ENCODE assay signal across 8 cellular contexts in the genomic region with DNA sequence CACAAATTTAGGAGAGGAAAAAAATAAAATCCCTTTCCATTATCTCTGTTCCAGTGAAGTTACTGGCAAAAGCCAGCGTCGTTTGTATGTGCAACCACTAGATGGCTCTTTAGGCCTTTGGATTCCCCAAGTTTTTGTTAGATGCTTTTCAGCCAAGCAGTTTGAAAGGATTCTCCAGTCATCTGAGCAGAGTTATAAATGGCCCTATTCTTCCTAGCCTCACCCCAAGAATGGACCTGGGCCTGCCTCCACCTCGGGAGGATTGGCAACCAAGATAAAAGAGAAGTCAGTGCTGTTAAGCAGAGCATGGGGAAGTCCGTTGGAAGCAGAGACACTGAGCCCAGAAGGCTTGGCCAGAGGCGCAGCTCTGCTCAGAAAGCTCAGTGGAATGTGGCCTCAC. TPM values are rescaled to one million over a fixed set of nuclear protein-coding genes. Genes with fewer than 3 reads are reported as not detected.
DNase-seq lines count a peak whose midpoint lies in the region; ATAC-seq and TF ChIP-seq lines count a peak whose summit lies in the region.

No MANE protein-coding gene starts in this region.

- H3K36me3 ChIP-seq in Peyer's patch: no peaks in the 10 kb centered on the region

- peak; percentile 58 for TF ChIP-seq CTCF in GM13976 (IDR thresholded peaks at IDR 0.05; ENCODE audit: borderline replicate concordance, control extremely low read depth, extremely low read depth, insufficient read depth, missing control alignments)
- TF ChIP-seq CTCF in Peyer's patch (IDR thresholded peaks at IDR 0.05): peak; percentile 10 to 76 (median 64)

- H3K4me3 ChIP-seq in Peyer's patch: no peak overlapping the region

- no peaks in the 10 kb centered on the region for H3K9me3 Mint-ChIP-seq in stimulated activated memory B cell treated with anti-CD40 and anti-IgM and Interleukin-4, amounts not matched to agents 10 μg/mL and 1 μg/mL and 100 μg/mL, for 72 hours

- H3K27me3 Mint-ChIP-seq in stimulated activated memory B cell treated with anti-CD40 and anti-IgM and Interleukin-4, amounts not matched to agents 10 μg/mL and 1 μg/mL and 100 μg/mL, for 72 hours: no peaks in the 10 kb centered on the region

- no peak for TF ChIP-seq POLR2A in Peyer's patch (IDR thresholded peaks at IDR 0.05)

- H3K36me3 Mint-ChIP-seq in stimulated activated memory B cell treated with anti-CD40 and anti-IgM and Interleukin-4, amounts not matched to agents 10 μg/mL and 1 μg/mL and 100 μg/mL, for 72 hours: no peaks in the 10 kb centered on the region

- in situ Hi-C loops in GM13976 (cut with MboI; ENCODE audit: low sequenced_read_pairs, unreplicated experiment): loop anchor here (25.0 kb wide), 3 partner anchors 144 to 1094 kb away; no protein-coding TSS in a partner anchor

- H3K4me1 Mint-ChIP-seq in stimulated activated memory B cell treated with anti-CD40 and anti-IgM and Interleukin-4, amounts not matched to agents 10 μg/mL and 1 μg/mL and 100 μg/mL, for 72 hours: no peaks in the 10 kb centered on the region

- no peak overlapping the region for H3K27ac Mint-ChIP-seq in stimulated activated memory B cell treated with anti-CD40 and anti-IgM and Interleukin-4, amounts not matched to agents 10 μg/mL and 1 μg/mL and 100 μg/mL, for 72 hours

- no peaks in the 10 kb centered on the region for H3K27me3 ChIP-seq in Peyer's patch

- H3K4me3 Mint-ChIP-seq in stimulated activated memory B cell treated with anti-CD40 and anti-IgM and Interleukin-4, amounts not matched to agents 10 μg/mL and 1 μg/mL and 100 μg/mL, for 72 hours: no peak overlapping the region

- ATAC-seq in stimulated activated memory B cell treated with anti-CD40 and anti-IgM and Interleukin-4, amounts not matched to agents 10 μg/mL and 1 μg/mL and 100 μg/mL, for 72 hours: no peak

- H3K4me1 ChIP-seq in Peyer's patch: no peaks in the 10 kb centered on the region

- DNase-seq in AML-193 (lab: John Stamatoyannopoulos, UW): peak; percentile 22 to 49
- peak; percentile 48 for DNase-seq in GM13976 (ENCODE audit: low spot score)
- DNase-seq in HPDE6-E6E7 (ENCODE audit: extremely low spot score): peak; percentile 57
- no peak for DNase-seq in Peyer's patch
- DNase-seq in dermis blood vessel endothelial cell: peak; percentile 70
- peak; percentile 56 to 59 for DNase-seq in lung microvascular endothelial cell (ENCODE audit: low read depth in 2 of 2)
- DNase-seq in effector CD8-positive, alpha-beta T cell (lab: John Stamatoyannopoulos, UW): no peak

- H3K27ac ChIP-seq in Peyer's patch: no peak overlapping the region

- H3K9me3 ChIP-seq in Peyer's patch: no peaks in the 10 kb centered on the region

RNA-seq across cellular contexts. Expression of a gene that starts 15.4 kb away (rescaled TPM):
- total RNA-seq in Peyer's patch: 1 to 10 TPM in 1 of 4 donors, under 1 TPM in 2, not detected in 1; 0.27 to 2.5 (median 0.35) TPM
- under 0.01 and 0.05 TPM in 2 replicates for total RNA-seq in dermis blood vessel endothelial cell
- total RNA-seq in lung microvascular endothelial cell: not detected in 2 replicates

Comparison
In these comparisons a context has a peak if more than half of its experiments do, and no peak if none do; other contexts are left out.
1. DNase-seq: peak in AML-193 (2 of 2), GM13976 (single experiment), HPDE6-E6E7 (single experiment), dermis blood vessel endothelial cell (single experiment) and lung microvascular endothelial cell (2 of 2); none in Peyer's patch (0 of 3) and effector CD8-positive, alpha-beta T cell (single experiment).